ENCODE assay signal across 26 cellular contexts in the genomic region with DNA sequence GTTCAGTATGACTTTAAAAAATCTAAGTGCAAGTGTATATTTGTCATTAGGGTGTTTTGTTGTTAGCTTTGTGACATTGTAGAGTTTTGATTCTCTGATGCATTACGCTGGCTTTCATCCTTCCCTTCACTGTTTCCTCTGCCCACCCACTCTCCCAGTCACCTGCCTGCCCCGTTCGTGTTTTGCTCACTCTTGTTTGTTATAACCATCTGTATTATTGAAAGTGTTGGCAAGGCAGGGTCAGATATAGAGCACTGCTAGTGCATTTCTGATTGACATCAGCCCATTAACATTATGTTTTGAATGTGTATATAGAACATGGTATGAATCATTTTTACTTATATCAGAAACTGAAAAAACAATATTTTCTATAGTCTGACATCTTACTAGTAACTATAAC. TPM values are rescaled to one million over a fixed set of nuclear protein-coding genes. Genes with fewer than 3 reads are reported as not detected.
DNase-seq lines count a peak whose midpoint lies in the region; ATAC-seq, FAIRE-seq and TF ChIP-seq lines count a peak whose summit lies in the region.
"Had no signal": no experiment of that assay in that cellular context is flagged by ENCODE, and none has a peak within 500 bp of the region (broad histone marks: within the 10 kb centered on the region; RNA-seq: fewer than 3 reads in every experiment).

No MANE protein-coding gene starts in this region.

- TF ChIP-seq CTCF in chondrocyte (IDR thresholded peaks at IDR 0.05) = no peak

- peak overlapping the region in 3 of 4 donors; percentile 6 to 38 (median 26) for H3K4me3 Mint-ChIP-seq in CD4-positive, CD25-positive, alpha-beta regulatory T cell
- no peak overlapping the region for H3K4me3 Mint-ChIP-seq in chondrocyte (ENCODE audit: unreplicated experiment)
- H3K4me3 Mint-ChIP-seq: effector memory CD8-positive, alpha-beta T cell; neural progenitor cell had no signal

- H3K27ac Mint-ChIP-seq in CD4-positive, CD25-positive, alpha-beta regulatory T cell = peak overlapping the region in 2 of 3 donors; percentile 3 to 65
- H3K27ac Mint-ChIP-seq in chondrocyte (ENCODE audit: unreplicated experiment) = peak overlapping the region; percentile 2
- H3K27ac Mint-ChIP-seq: neural progenitor cell had no signal

- H3K4me1 ChIP-seq in CD4-positive, CD25-positive, alpha-beta regulatory T cell (ENCODE audit: control insufficient read depth, insufficient read depth, low read length, poor library complexity, severe bottlenecking) = peaks cover 7% of the 10 kb centered on the region
- H3K4me1 ChIP-seq: A549, foreskin keratinocyte, heart right ventricle, neural progenitor cell, spleen had no signal

- peaks cover 23 to 34% (median 29%) of the 10 kb centered on the region in 4 donors for H3K4me1 Mint-ChIP-seq in CD4-positive, CD25-positive, alpha-beta regulatory T cell
- no peaks in the 10 kb centered on the region for H3K4me1 Mint-ChIP-seq in chondrocyte (ENCODE audit: low read depth)
- H3K4me1 Mint-ChIP-seq: neural progenitor cell had no signal

- H3K27ac ChIP-seq in CD4-positive, CD25-positive, alpha-beta regulatory T cell (ENCODE audit: insufficient read depth, low read length, poor library complexity, severe bottlenecking) = no peak overlapping the region
- H3K27ac ChIP-seq: A549, adrenal gland, brain microvascular endothelial cell, foreskin keratinocyte, heart right ventricle, neural progenitor cell, spleen had no signal

- no peaks in the 10 kb centered on the region for H3K9me3 Mint-ChIP-seq in CD4-positive, CD25-positive, alpha-beta regulatory T cell
- no peaks in the 10 kb centered on the region for H3K9me3 Mint-ChIP-seq in chondrocyte (ENCODE audit: low read depth)
- H3K9me3 Mint-ChIP-seq: CD8-positive, alpha-beta memory T cell; effector memory CD8-positive, alpha-beta T cell; neural progenitor cell had no signal

- H3K27me3 Mint-ChIP-seq in CD4-positive, CD25-positive, alpha-beta regulatory T cell = no peaks in the 10 kb centered on the region
- no peaks in the 10 kb centered on the region for H3K27me3 Mint-ChIP-seq in chondrocyte (ENCODE audit: low read depth)
- H3K27me3 Mint-ChIP-seq: CD8-positive, alpha-beta memory T cell; effector memory CD8-positive, alpha-beta T cell had no signal

- H3K4me3 ChIP-seq in CD4-positive, CD25-positive, alpha-beta regulatory T cell (ENCODE audit: low read depth, low read length) = no peak overlapping the region
- H3K4me3 ChIP-seq: A549, adrenal gland, heart right ventricle, lung, neural progenitor cell, spleen had no signal

- ATAC-seq in CD4-positive, CD25-positive, alpha-beta regulatory T cell (ENCODE audit: low read depth in 2 of 2) = peak in 1 of 2 donors; percentile 43
- ATAC-seq in SK-N-SH treated with all-trans-retinoic acid at 6 μM for 48 hours = no peak
- ATAC-seq: A549; effector memory CD8-positive, alpha-beta T cell; esophagus mucosa; foreskin keratinocyte; heart right ventricle; right cardiac atrium had no signal

- peak; percentile 39 for FAIRE-seq in GM19239 (lab: Jason Lieb, UNC)
- FAIRE-seq: A549 had no signal

- no peaks in the 10 kb centered on the region for H3K9me3 ChIP-seq in CD4-positive, CD25-positive, alpha-beta regulatory T cell (ENCODE audit: control insufficient read depth in 2 of 2, low read length in 2 of 2)
- H3K9me3 ChIP-seq: A549, adrenal gland, heart right ventricle, spleen had no signal

- in situ Hi-C loops in KBM-7 (cut with MboI; ENCODE audit: low pct_unique_long_range_greater_than_20kb, low sequenced_read_pairs) = no loop called here

- DNase-seq in activated CD4-positive, alpha-beta T cell treated with anti-CD3 and anti-CD28 coated beads, Interleukin-2, amount 50 U/mL, for 48 hours = peak; percentile 8 to 17
- no peak for DNase-seq in activated CD4-positive, alpha-beta T cell treated with anti-CD3 and anti-CD28 coated beads, Interleukin-2, amount 50 U/mL, for 4 hours
- DNase-seq in CD4-positive, CD25-positive, alpha-beta regulatory T cell = peak in 1 of 3 donors; percentile 75
- DNase-seq in GM19239 (ENCODE audit: insufficient read length, low spot score) (no peak), chondrocyte (ENCODE audit: low spot score) (no peak), NCI-H1436 treated with DMSO at 0.1 percent for 48 hours (lab: John Stamatoyannopoulos, UW) (no peak), KBM-7 (no peak)
- DNase-seq: adrenal gland; brain microvascular endothelial cell; CD8-positive, alpha-beta memory T cell; DMS153; effector memory CD8-positive, alpha-beta T cell; foreskin keratinocyte; HCEC 1CT; heart right ventricle; Kasumi-1; MV-4-11; NCI-H2171; NCI-H524; right cardiac atrium; spleen had no signal

- peaks cover 72% of the 10 kb centered on the region for H3K36me3 Mint-ChIP-seq in CD4-positive, CD25-positive, alpha-beta regulatory T cell
- H3K36me3 Mint-ChIP-seq in chondrocyte (ENCODE audit: low read depth) = peaks cover 11% of the 10 kb centered on the region

- no peaks in the 10 kb centered on the region for H3K27me3 ChIP-seq in CD4-positive, CD25-positive, alpha-beta regulatory T cell (ENCODE audit: control insufficient read depth, insufficient read depth, low read length)
- H3K27me3 ChIP-seq: adrenal gland, brain microvascular endothelial cell, foreskin keratinocyte, heart right ventricle, neural progenitor cell, spleen had no signal

- H3K36me3 ChIP-seq in CD4-positive, CD25-positive, alpha-beta regulatory T cell (ENCODE audit: control insufficient read depth, insufficient read depth, low read length) = peaks cover 40% of the 10 kb centered on the region
- H3K36me3 ChIP-seq: adrenal gland had no signal

TF ChIP-seq in SK-N-SH treated with all-trans-retinoic acid at 6 μM for 48 hours, 23 proteins besides CTCF, POLR2A, EP300 and RAD21 (continues in another document):
- TF ChIP-seq, protein P1, sequence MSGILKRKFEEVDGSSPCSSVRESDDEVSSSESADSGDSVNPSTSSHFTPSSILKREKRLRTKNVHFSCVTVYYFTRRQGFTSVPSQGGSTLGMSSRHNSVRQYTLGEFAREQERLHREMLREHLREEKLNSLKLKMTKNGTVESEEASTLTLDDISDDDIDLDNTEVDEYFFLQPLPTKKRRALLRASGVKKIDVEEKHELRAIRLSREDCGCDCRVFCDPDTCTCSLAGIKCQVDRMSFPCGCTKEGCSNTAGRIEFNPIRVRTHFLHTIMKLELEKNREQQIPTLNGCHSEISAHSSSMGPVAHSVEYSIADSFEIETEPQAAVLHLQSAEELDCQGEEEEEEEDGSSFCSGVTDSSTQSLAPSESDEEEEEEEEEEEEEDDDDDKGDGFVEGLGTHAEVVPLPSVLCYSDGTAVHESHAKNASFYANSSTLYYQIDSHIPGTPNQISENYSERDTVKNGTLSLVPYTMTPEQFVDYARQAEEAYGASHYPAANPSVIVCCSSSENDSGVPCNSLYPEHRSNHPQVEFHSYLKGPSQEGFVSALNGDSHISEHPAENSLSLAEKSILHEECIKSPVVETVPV (CRISPR knock-in tag; IDR thresholded peaks at IDR 0.05) = no peak
- TF ChIP-seq PPARA (CRISPR knock-in tag; IDR thresholded peaks at IDR 0.05; ENCODE audit: borderline replicate concordance) (no peak), ARNTL (CRISPR knock-in tag; IDR thresholded peaks at IDR 0.05; ENCODE audit: borderline replicate concordance, low read depth) (no peak), RARB (CRISPR knock-in tag; IDR thresholded peaks at IDR 0.05) (no peak), TCF4 (CRISPR knock-in tag; IDR thresholded peaks at IDR 0.05; ENCODE audit: borderline replicate concordance) (no peak), OSR1 (CRISPR knock-in tag; IDR thresholded peaks at IDR 0.05) (no peak), SNAI2 (CRISPR knock-in tag; IDR thresholded peaks at IDR 0.05) (no peak), ISL1 (CRISPR knock-in tag; IDR thresholded peaks at IDR 0.05) (no peak), ZNF565 (CRISPR knock-in tag; conservative IDR thresholded peaks at IDR 0.05; ENCODE audit: low read depth) (no peak)
- TF ChIP-seq, protein P2, sequence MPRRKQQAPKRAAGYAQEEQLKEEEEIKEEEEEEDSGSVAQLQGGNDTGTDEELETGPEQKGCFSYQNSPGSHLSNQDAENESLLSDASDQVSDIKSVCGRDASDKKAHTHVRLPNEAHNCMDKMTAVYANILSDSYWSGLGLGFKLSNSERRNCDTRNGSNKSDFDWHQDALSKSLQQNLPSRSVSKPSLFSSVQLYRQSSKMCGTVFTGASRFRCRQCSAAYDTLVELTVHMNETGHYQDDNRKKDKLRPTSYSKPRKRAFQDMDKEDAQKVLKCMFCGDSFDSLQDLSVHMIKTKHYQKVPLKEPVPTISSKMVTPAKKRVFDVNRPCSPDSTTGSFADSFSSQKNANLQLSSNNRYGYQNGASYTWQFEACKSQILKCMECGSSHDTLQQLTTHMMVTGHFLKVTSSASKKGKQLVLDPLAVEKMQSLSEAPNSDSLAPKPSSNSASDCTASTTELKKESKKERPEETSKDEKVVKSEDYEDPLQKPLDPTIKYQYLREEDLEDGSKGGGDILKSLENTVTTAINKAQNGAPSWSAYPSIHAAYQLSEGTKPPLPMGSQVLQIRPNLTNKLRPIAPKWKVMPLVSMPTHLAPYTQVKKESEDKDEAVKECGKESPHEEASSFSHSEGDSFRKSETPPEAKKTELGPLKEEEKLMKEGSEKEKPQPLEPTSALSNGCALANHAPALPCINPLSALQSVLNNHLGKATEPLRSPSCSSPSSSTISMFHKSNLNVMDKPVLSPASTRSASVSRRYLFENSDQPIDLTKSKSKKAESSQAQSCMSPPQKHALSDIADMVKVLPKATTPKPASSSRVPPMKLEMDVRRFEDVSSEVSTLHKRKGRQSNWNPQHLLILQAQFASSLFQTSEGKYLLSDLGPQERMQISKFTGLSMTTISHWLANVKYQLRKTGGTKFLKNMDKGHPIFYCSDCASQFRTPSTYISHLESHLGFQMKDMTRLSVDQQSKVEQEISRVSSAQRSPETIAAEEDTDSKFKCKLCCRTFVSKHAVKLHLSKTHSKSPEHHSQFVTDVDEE (CRISPR knock-in tag; IDR thresholded peaks at IDR 0.05) = no peak
- TF ChIP-seq, protein P3, sequence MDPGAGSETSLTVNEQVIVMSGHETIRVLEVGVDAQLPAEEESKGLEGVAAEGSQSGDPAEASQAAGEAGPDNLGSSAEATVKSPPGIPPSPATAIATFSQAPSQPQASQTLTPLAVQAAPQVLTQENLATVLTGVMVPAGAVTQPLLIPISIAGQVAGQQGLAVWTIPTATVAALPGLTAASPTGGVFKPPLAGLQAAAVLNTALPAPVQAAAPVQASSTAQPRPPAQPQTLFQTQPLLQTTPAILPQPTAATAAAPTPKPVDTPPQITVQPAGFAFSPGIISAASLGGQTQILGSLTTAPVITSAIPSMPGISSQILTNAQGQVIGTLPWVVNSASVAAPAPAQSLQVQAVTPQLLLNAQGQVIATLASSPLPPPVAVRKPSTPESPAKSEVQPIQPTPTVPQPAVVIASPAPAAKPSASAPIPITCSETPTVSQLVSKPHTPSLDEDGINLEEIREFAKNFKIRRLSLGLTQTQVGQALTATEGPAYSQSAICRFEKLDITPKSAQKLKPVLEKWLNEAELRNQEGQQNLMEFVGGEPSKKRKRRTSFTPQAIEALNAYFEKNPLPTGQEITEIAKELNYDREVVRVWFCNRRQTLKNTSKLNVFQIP (CRISPR knock-in tag; IDR thresholded peaks at IDR 0.05; ENCODE audit: borderline replicate concordance, low read depth) = no peak

RNA-seq across cellular contexts. Expression of a gene that starts 27.3 kb away (rescaled TPM):
- not detected for total RNA-seq in CD4-positive, CD25-positive, alpha-beta regulatory T cell
- polyA plus RNA-seq in CD4-positive, CD25-positive, alpha-beta regulatory T cell = under 1 TPM in 1 of 4 donors, not detected in 3; 0.49 TPM
- total RNA-seq in chondrocyte = 0.47 to 0.77 TPM in 2 of 3 replicates, not detected in the other
- total RNA-seq: foreskin keratinocyte, right cardiac atrium had no signal
- polyA plus RNA-seq: A549, foreskin keratinocyte, right cardiac atrium had no signal

Comparison
In these comparisons a context has a peak if more than half of its experiments do, and no peak if none do; other contexts are left out.
1. DNase-seq: peak in activated CD4-positive, alpha-beta T cell treated with anti-CD3 and anti-CD28 coated beads, Interleukin-2, amount 50 U/mL, for 48 hours (2 of 2); none in activated CD4-positive, alpha-beta T cell treated with anti-CD3 and anti-CD28 coated beads, Interleukin-2, amount 50 U/mL, for 4 hours (0 of 2), GM19239 (single experiment), chondrocyte (single experiment), NCI-H1436 treated with DMSO at 0.1 percent for 48 hours (single experiment) and KBM-7 (single experiment).